ENCODE assay signal across 21 cellular contexts in genomic region chr10:127937069-127937468, GRCh38. TPM values are rescaled to one million over a fixed set of nuclear protein-coding genes. Genes with fewer than 3 reads are reported as not detected.
DNase-seq lines count a peak whose midpoint lies in the region; ATAC-seq and TF ChIP-seq lines count a peak whose summit lies in the region.
"Had no signal": no experiment of that assay in that cellular context is flagged by ENCODE, and none has a peak within 500 bp of the region (broad histone marks: within the 10 kb centered on the region; RNA-seq: fewer than 3 reads in every experiment).

No MANE protein-coding gene starts in this region.

- H3K27ac ChIP-seq in endodermal cell (ENCODE audit: low read depth, low read length), result no peak overlapping the region
- H3K27ac ChIP-seq in WERI-Rb-1, result no peak overlapping the region

- H3K9me3 Mint-ChIP-seq in endodermal cell, result peaks cover 3% of the 10 kb centered on the region

- no peaks in the 10 kb centered on the region for H3K36me3 ChIP-seq in H7 (replicated peaks; ENCODE audit: control insufficient read depth, insufficient read depth, low read length)
- H3K36me3 ChIP-seq in endodermal cell (ENCODE audit: control insufficient read depth, insufficient read depth, low read length), result no peaks in the 10 kb centered on the region
- no peaks in the 10 kb centered on the region for H3K36me3 ChIP-seq in WERI-Rb-1

- no peaks in the 10 kb centered on the region for H3K4me1 Mint-ChIP-seq in endodermal cell

- H3K27me3 ChIP-seq in H7 (ENCODE audit: control insufficient read depth, insufficient read depth, low read length), result no peaks in the 10 kb centered on the region
- no peaks in the 10 kb centered on the region for H3K27me3 ChIP-seq in endodermal cell (ENCODE audit: control insufficient read depth, insufficient read depth, low read length, poor library complexity, severe bottlenecking)
- H3K27me3 ChIP-seq in WERI-Rb-1 (ENCODE audit: insufficient read depth, low read depth, severe bottlenecking), result no peaks in the 10 kb centered on the region

- ATAC-seq in SK-N-SH treated with all-trans-retinoic acid at 6 μM for 48 hours (peak; percentile 75), GM21737 (IDR thresholded peaks at IDR 0.05; ENCODE audit: unreplicated experiment) (no peak)
- ATAC-seq: Right ventricle myocardium inferior had no signal

- peak overlapping the region; percentile 35 for H3K27ac Mint-ChIP-seq in endodermal cell
- H3K27ac Mint-ChIP-seq: IgD-negative memory B cell had no signal

- no peaks in the 10 kb centered on the region for H3K36me3 Mint-ChIP-seq in endodermal cell (ENCODE audit: low read depth)
- H3K36me3 Mint-ChIP-seq: IgD-negative memory B cell had no signal

- peaks cover 19% of the 10 kb centered on the region for H3K27me3 Mint-ChIP-seq in endodermal cell (ENCODE audit: insufficient read depth)

- H3K4me3 ChIP-seq in H7 (ENCODE audit: insufficient read depth, low read depth, low read length) (no peak overlapping the region), endodermal cell (ENCODE audit: low read length) (no peak overlapping the region), WERI-Rb-1 (ENCODE audit: low read depth, low read length) (no peak overlapping the region)

- H3K4me1 ChIP-seq in endodermal cell (ENCODE audit: control insufficient read depth, insufficient read depth, low read length), result no peaks in the 10 kb centered on the region
- H3K4me1 ChIP-seq: Caco-2 had no signal

- peak; percentile 8 for DNase-seq in H7
- DNase-seq in endodermal cell, result no peak
- DNase-seq in renal cortical epithelial cell (ENCODE audit: low read depth), result peak; percentile 52
- no peak for DNase-seq in WERI-Rb-1
- DNase-seq in RKO (ENCODE audit: low spot score), result no peak
- DNase-seq in LoVo (ENCODE audit: low spot score), result no peak
- DNase-seq: AML-193; Caco-2; HCEC 1CT; NCI-H1048; NCI-H1694; NCI-H2107; NCI-H345; NCI-H526 treated with DMSO at 0.1 percent for 48 hours; NK-92 treated with Interleukin-12 subunit alpha and Interleukin-12 subunit beta, amount 100 ng/mL, for 24 hours; OCI-M1 had no signal

- H3K9ac ChIP-seq in endodermal cell (ENCODE audit: extremely low read depth, low read length, poor library complexity, severe bottlenecking), result no peak overlapping the region

- H3K4me3 Mint-ChIP-seq in endodermal cell, result no peak overlapping the region
- H3K4me3 Mint-ChIP-seq: IgD-negative memory B cell had no signal

- H3K9me3 ChIP-seq in endodermal cell (ENCODE audit: control insufficient read depth, low read length) (no peaks in the 10 kb centered on the region), WERI-Rb-1 (ENCODE audit: severe bottlenecking) (no peaks in the 10 kb centered on the region)
- H3K9me3 ChIP-seq: Caco-2 had no signal

- TF ChIP-seq CTCF in endodermal cell (conservative IDR thresholded peaks at IDR 0.05) (no peak), WERI-Rb-1 (IDR thresholded peaks at IDR 0.05; ENCODE audit: low read depth, low read length) (no peak)

TF ChIP-seq in SK-N-SH treated with all-trans-retinoic acid at 6 μM for 48 hours, 23 proteins besides CTCF, POLR2A, EP300 and RAD21:
- TF ChIP-seq ZNF8 (CRISPR knock-in tag; IDR thresholded peaks at IDR 0.05) (no peak), TCF4 (CRISPR knock-in tag; IDR thresholded peaks at IDR 0.05; ENCODE audit: borderline replicate concordance) (no peak), TSHZ2 (CRISPR knock-in tag; IDR thresholded peaks at IDR 0.05) (0 out of 2 replicates have a peak, but pooled peaks have one; percentile 11), ISL1 (CRISPR knock-in tag; IDR thresholded peaks at IDR 0.05) (peak; percentile 84)
- TF ChIP-seq, protein P1, sequence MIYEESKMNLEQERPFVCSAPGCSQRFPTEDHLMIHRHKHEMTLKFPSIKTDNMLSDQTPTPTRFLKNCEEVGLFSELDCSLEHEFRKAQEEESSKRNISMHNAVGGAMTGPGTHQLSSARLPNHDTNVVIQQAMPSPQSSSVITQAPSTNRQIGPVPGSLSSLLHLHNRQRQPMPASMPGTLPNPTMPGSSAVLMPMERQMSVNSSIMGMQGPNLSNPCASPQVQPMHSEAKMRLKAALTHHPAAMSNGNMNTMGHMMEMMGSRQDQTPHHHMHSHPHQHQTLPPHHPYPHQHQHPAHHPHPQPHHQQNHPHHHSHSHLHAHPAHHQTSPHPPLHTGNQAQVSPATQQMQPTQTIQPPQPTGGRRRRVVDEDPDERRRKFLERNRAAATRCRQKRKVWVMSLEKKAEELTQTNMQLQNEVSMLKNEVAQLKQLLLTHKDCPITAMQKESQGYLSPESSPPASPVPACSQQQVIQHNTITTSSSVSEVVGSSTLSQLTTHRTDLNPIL (CRISPR knock-in tag; IDR thresholded peaks at IDR 0.05; ENCODE audit: low read depth), result 0 out of 2 replicates have a peak, but pooled peaks have one; percentile 24

RNA-seq across cellular contexts. Expression of gene PTPRE, which starts 30.2 kb away (rescaled TPM):
- total RNA-seq in H7 (2014; rRNA removed; shearing (Covaris generic)), result 0.04 and 0.69 TPM in 2 replicates
- total RNA-seq in endodermal cell, result 1 to 10 TPM in 1 of 2 donors, under 1 TPM in 1; 0.75 to 3.0 TPM
- polyA plus RNA-seq in endodermal cell (2013, experiment 1 of 2), result 1.1 TPM
- polyA plus RNA-seq in endodermal cell (2013, experiment 2 of 2), result 1.2 TPM
- total RNA-seq in renal cortical epithelial cell, result 9.9 and 19.6 TPM in 2 replicates

RNA-seq across cellular contexts. Expression of gene CLRN3, which starts 44.3 kb away (rescaled TPM):
- total RNA-seq in H7 (2014; rRNA removed; shearing (Covaris generic)), result not detected in 2 replicates
- not detected for total RNA-seq in endodermal cell
- not detected for polyA plus RNA-seq in endodermal cell (2013, experiment 1 of 2)
- polyA plus RNA-seq in endodermal cell (2013, experiment 2 of 2), result not detected
- 0.65 TPM in 1 of 2 replicates, not detected in the other for total RNA-seq in renal cortical epithelial cell
- total RNA-seq: A673, Right ventricle myocardium inferior had no signal
- polyA plus RNA-seq: IgD-negative memory B cell had no signal

Comparison
In these comparisons a context has a peak if more than half of its experiments do, and no peak if none do; other contexts are left out.
1. DNase-seq: peak in H7 (single experiment) and renal cortical epithelial cell (single experiment); none in endodermal cell (single experiment), WERI-Rb-1 (single experiment), RKO (single experiment) and LoVo (single experiment).